In the genomic region with DNA sequence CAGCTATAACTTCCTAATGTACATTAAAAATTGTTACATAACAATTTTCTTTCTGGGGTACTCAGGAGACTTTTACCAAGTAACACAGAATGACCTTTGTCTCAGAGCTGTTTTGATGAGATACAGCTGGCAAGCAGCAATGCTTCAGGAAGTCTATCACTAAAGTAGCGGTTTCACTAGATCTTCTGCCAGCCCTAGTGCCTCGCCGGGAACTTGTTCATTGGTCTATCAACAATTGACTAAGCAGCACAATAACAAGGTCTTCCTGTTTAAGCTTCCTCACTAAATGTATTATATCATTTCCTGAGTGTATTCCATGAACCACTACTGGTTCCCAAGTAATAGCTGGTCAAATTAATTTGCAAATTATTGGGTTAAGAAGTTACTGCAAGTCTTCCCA, we compare ENCODE assay signal across 8 cellular contexts.
DNase-seq lines count a peak whose midpoint lies in the region; ATAC-seq lines count a peak whose summit lies in the region.

No MANE protein-coding gene starts in this region.

- no peak overlapping the region for H3K4me3 ChIP-seq in MG63

- peaks cover 58% of the 10 kb centered on the region for H3K36me3 ChIP-seq in MG63

- H3K27me3 ChIP-seq in MG63 = no peaks in the 10 kb centered on the region

- peak; percentile 74 for ATAC-seq in left lobe of liver
- ATAC-seq in HG02884 (IDR thresholded peaks at IDR 0.05; ENCODE audit: unreplicated experiment) = no peak

- no peaks in the 10 kb centered on the region for H3K27me3 Mint-ChIP-seq in activated naive CD4-positive, alpha-beta T cell treated with anti-CD3 and anti-CD28 coated beads for 36 hours (ENCODE audit: low read depth)

- H3K4me1 Mint-ChIP-seq in activated naive CD4-positive, alpha-beta T cell treated with anti-CD3 and anti-CD28 coated beads for 36 hours (ENCODE audit: low read depth) = peaks cover 60% of the 10 kb centered on the region

- no peaks in the 10 kb centered on the region for H3K9me3 Mint-ChIP-seq in activated naive CD4-positive, alpha-beta T cell treated with anti-CD3 and anti-CD28 coated beads for 36 hours

- peaks cover 31% of the 10 kb centered on the region for H3K36me3 Mint-ChIP-seq in activated naive CD4-positive, alpha-beta T cell treated with anti-CD3 and anti-CD28 coated beads for 36 hours (ENCODE audit: low read depth)

- intact Hi-C loops in activated naive CD4-positive, alpha-beta T cell treated with anti-CD3 and anti-CD28 coated beads for 36 hours (cut with micrococcal nuclease) = loop anchor here (1.0 to 2.0 kb wide), 2 partner anchors 20 to 30 kb away; no protein-coding TSS in a partner anchor

- peak overlapping the region; percentile 0 for H3K27ac Mint-ChIP-seq in activated naive CD4-positive, alpha-beta T cell treated with anti-CD3 and anti-CD28 coated beads for 36 hours

- CTCF ChIA-PET in activated naive CD4-positive, alpha-beta T cell treated with anti-CD3 and anti-CD28 coated beads for 36 hours (lab: Charles Lee) = interaction anchor here (0.6 to 2.0 kb wide), 2 partner anchors 21 to 51 kb away, joined by 3 to 5 read pairs; no protein-coding TSS in a partner anchor

- H3K9me3 ChIP-seq in MG63 = no peaks in the 10 kb centered on the region

- DNase-seq in activated gamma-delta T cell treated with Interleukin-2 at 50 U/mL for 16 hours = peak; percentile 52
- DNase-seq in activated gamma-delta T cell (lab: John Stamatoyannopoulos, UW) = no peak
- peak; percentile 64 for DNase-seq in MG63
- DNase-seq in activated naive CD4-positive, alpha-beta T cell treated with anti-CD3 and anti-CD28 coated beads for 36 hours = peak; percentile 66
- no peak for DNase-seq in left lobe of liver (ENCODE audit: low spot score)
- no peak for DNase-seq in kidney glomerular epithelial cell (lab: John Stamatoyannopoulos, UW)
- DNase-seq in DMS153 (lab: John Stamatoyannopoulos, UW) = no peak

- no peak overlapping the region for H3K4me3 Mint-ChIP-seq in activated naive CD4-positive, alpha-beta T cell treated with anti-CD3 and anti-CD28 coated beads for 36 hours

Comparison
In these comparisons a context has a peak if more than half of its experiments do, and no peak if none do; other contexts are left out.
1. DNase-seq: peak in activated gamma-delta T cell treated with Interleukin-2 at 50 U/mL for 16 hours (single experiment), MG63 (single experiment) and activated naive CD4-positive, alpha-beta T cell treated with anti-CD3 and anti-CD28 coated beads for 36 hours (single experiment); none in activated gamma-delta T cell (single experiment), left lobe of liver (single experiment), kidney glomerular epithelial cell (single experiment) and DMS153 (single experiment).